In genomic region chr14:67971627-67972625, GRCh38 we compare ENCODE assay signal across 1 cellular context.
TF ChIP-seq lines count a peak whose summit lies in the region.

No MANE protein-coding gene starts in this region.

TF ChIP-seq in HCT116, 20 proteins besides CTCF, POLR2A, EP300 and RAD21:
- no peak for TF ChIP-seq ZFX (IDR thresholded peaks at IDR 0.05)
- TF ChIP-seq ZBTB33 (IDR thresholded peaks at IDR 0.05; ENCODE audit: extremely low read depth, insufficient replicate concordance, low read length): no peak
